Comparison of ENCODE assay signal across 22 cellular contexts in the genomic region with DNA sequence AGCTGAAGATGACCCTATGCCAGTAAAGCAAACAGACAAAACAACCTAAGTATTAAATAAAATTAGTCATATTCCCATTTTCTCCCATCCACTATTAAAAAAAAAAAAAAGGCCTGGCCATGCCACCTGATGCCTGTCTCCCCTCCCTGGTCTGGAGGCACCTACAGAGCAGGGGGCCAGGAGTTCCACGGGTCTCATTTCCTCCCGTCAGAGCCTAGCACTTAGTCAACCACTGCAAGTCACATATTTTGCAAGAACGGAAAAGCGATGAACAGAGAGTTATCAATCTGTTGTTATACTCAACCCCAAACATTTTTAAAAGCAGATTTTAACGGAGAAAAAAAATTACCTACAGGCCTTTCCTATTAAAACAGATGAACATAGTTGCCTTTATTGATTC. TPM values are rescaled to one million over a fixed set of nuclear protein-coding genes. Genes with fewer than 3 reads are reported as not detected.
A peak's percentile ranks its signal among the peaks of the same experiment; 100 is the strongest.
DNase-seq lines count a peak whose midpoint lies in the region; ATAC-seq, FAIRE-seq and TF ChIP-seq lines count a peak whose summit lies in the region.
"Had no signal": no experiment of that assay in that cellular context is flagged by ENCODE, and none has a peak within 500 bp of the region (broad histone marks: within the 10 kb centered on the region; RNA-seq: fewer than 3 reads in every experiment).

No MANE protein-coding gene starts in this region.

- H3K9me3 ChIP-seq in body of pancreas (no peaks in the 10 kb centered on the region), HepG2 (ENCODE audit: low read length) (no peaks in the 10 kb centered on the region), psoas muscle (no peaks in the 10 kb centered on the region)
- H3K9me3 ChIP-seq: HAP-1, SJCRH30, vagina had no signal

- CTCF ChIA-PET in Calu3 (lab: Charles Lee): interaction anchor here (0.6 to 1.8 kb wide), 6 partner anchors 15 to 490 kb away, joined by 3 to 5 read pairs (median 3); no protein-coding TSS in a partner anchor
- CTCF ChIA-PET in HepG2 (lab: Yijun Ruan, JAX; ENCODE audit: low intra/inter-chr PET ratio, low total read pairs): no interaction called here

- TF ChIP-seq CTCF in Calu3 (IDR thresholded peaks at IDR 0.05; ENCODE audit: unreplicated experiment): no peak
- TF ChIP-seq CTCF in body of pancreas (IDR thresholded peaks at IDR 0.05): no peak
- no peak for TF ChIP-seq CTCF in HepG2 (CRISPR knock-in tag; IDR thresholded peaks at IDR 0.05)
- no peak for TF ChIP-seq CTCF in psoas muscle (IDR thresholded peaks at IDR 0.05)

- no peak for FAIRE-seq in HepG2 (lab: Jason Lieb, UNC)
- FAIRE-seq: islet of Langerhans had no signal

- no peaks in the 10 kb centered on the region for H3K27me3 ChIP-seq in body of pancreas
- no peaks in the 10 kb centered on the region for H3K27me3 ChIP-seq in HepG2 (ENCODE audit: control insufficient read depth in 1 of 2, insufficient read depth in 2 of 2, low read length in 2 of 2)
- no peaks in the 10 kb centered on the region for H3K27me3 ChIP-seq in psoas muscle (ENCODE audit: insufficient read depth in 3 of 3, low read length in 2 of 3)
- H3K27me3 ChIP-seq: neural progenitor cell, SJCRH30, vagina had no signal

- BruUV-seq in Calu3 (replicated peaks; lab: Mats Ljungman, UMichigan): TSS peak; percentile 82
- BruUV-seq in HepG2 (replicated peaks; lab: Mats Ljungman, UMichigan): TSS peak; percentile 52

- TF ChIP-seq RAD21 in HepG2 (CRISPR knock-in tag; IDR thresholded peaks at IDR 0.05): no peak

- TF ChIP-seq POLR2A in body of pancreas (IDR thresholded peaks at IDR 0.05): no peak
- peak in 1 of 2 experiments; percentile 20; a peak in 3 of 4 replicates for TF ChIP-seq POLR2A in HepG2 (IDR thresholded peaks at IDR 0.05; ENCODE audit: insufficient read depth in 1 of 2, low read depth in 2 of 2, low read length in 2 of 2)

- H3K36me3 ChIP-seq in body of pancreas (replicated peaks in 1 of 2; ENCODE audit: insufficient read depth in 1 of 2, low read depth in 2 of 2): no peaks in the 10 kb centered on the region
- H3K36me3 ChIP-seq in HepG2 (replicated peaks in 1 of 2; ENCODE audit: control insufficient read depth in 1 of 2, insufficient read depth in 2 of 2, low read length in 2 of 2): peaks cover 3% of the 10 kb centered on the region in 2 experiments; a peak in 3 of 5 replicates
- H3K36me3 ChIP-seq in psoas muscle (ENCODE audit: insufficient read depth in 1 of 2, low read depth in 1 of 2): no peaks in the 10 kb centered on the region
- H3K36me3 ChIP-seq: HAP-1, neural progenitor cell, SJCRH30 had no signal

- TF ChIP-seq EP300 in HepG2 (IDR thresholded peaks at IDR 0.05; ENCODE audit: low read depth in 2 of 2, low read length in 2 of 2): no peak
- TF ChIP-seq EP300 in HepG2 (CRISPR knock-in tag; IDR thresholded peaks at IDR 0.05; ENCODE audit: borderline replicate concordance): no peak

- no peak overlapping the region for H2AFZ ChIP-seq in HepG2 (ENCODE audit: low read length)
- H2AFZ ChIP-seq: neural progenitor cell had no signal

- peaks cover 18% of the 10 kb centered on the region for H3K36me3 Mint-ChIP-seq in Calu3 (ENCODE audit: insufficient read depth, unreplicated experiment)
- H3K36me3 Mint-ChIP-seq: neural progenitor cell had no signal

- peak overlapping the region; percentile 84 for H3K9ac ChIP-seq in HepG2 (ENCODE audit: insufficient read depth, low read depth, low read length)
- H3K9ac ChIP-seq: neural progenitor cell had no signal

- H3K27ac ChIP-seq in body of pancreas (peak overlapping the region in 3 of 4 donors; percentile 80 to 87 (median 83)), HepG2 (ENCODE audit: extremely low read length, insufficient read depth, low read length) (peak overlapping the region; percentile 97), psoas muscle (peak overlapping the region; percentile 31)
- H3K27ac ChIP-seq: neural progenitor cell, SJCRH30, vagina had no signal

- peak overlapping the region; percentile 92 for H3K4me2 ChIP-seq in HepG2 (ENCODE audit: low read depth, low read length)
- H3K4me2 ChIP-seq: neural progenitor cell had no signal

- no peaks in the 10 kb centered on the region for H4K20me1 ChIP-seq in HepG2 (ENCODE audit: insufficient read depth, low read length)

- no peaks in the 10 kb centered on the region for H3K9me3 Mint-ChIP-seq in Calu3 (ENCODE audit: low read depth, unreplicated experiment)
- H3K9me3 Mint-ChIP-seq: activated B cell treated with CpG ODN at 0.5 μM for 24 hours; activated T-cell treated with anti-CD3 and anti-CD28 coated beads, Interleukin-2, amount 50 U/mL, for 72 hours; neural progenitor cell had no signal

- H3K79me2 ChIP-seq in HepG2 (ENCODE audit: insufficient read depth, low read length): peaks cover 80% of the 10 kb centered on the region

- 80 to 85% methylated on average over 5 of the region's 5 CpGs for WGBS in body of pancreas, 2 donors
- WGBS in HepG2 (ENCODE audit: low lambda C conversion rate): 1% methylated on average over 5 of the region's 5 CpGs
- 93 to 96% (median 95%) methylated on average over 5 of the region's 5 CpGs for WGBS in psoas muscle, 3 donors

- H3K4me3 ChIP-seq in body of pancreas: no peak overlapping the region
- peak overlapping the region in 1 of 3 experiments; percentile 44; a peak in 2 of 6 replicates for H3K4me3 ChIP-seq in HepG2 (replicated peaks in 1 of 3; ENCODE audit: insufficient read depth in 1 of 3, low read depth in 2 of 3, low read length in 3 of 3)
- H3K4me3 ChIP-seq in psoas muscle: no peak overlapping the region
- H3K4me3 ChIP-seq: HAP-1, lung, neural progenitor cell, SJCRH30, vagina had no signal

- no peak for DNase-seq in Calu3
- no peak for DNase-seq in body of pancreas
- DNase-seq in HepG2 (ENCODE audit: low spot score): no peak
- no peak for DNase-seq in psoas muscle
- DNase-seq in RKO (ENCODE audit: low spot score): no peak
- no peak for DNase-seq in KBM-7
- DNase-seq: activated B cell treated with CpG ODN at 0.5 μM for 24 hours; activated CD4-positive, alpha-beta T cell treated with anti-CD3 and anti-CD28 coated beads, Interleukin-2, amount 50 U/mL, for 1 hour; activated naive CD4-positive, alpha-beta T cell; activated T-cell treated with anti-CD3 and anti-CD28 coated beads, Interleukin-2, amount 50 U/mL, for 72 hours; DMS 273 treated with DMSO at 0.1 percent for 48 hours; NCI-H1105 treated with DMSO at 0.1 percent for 48 hours; NCI-H1930; SJCRH30; stimulated activated naive CD8-positive, alpha-beta T cell treated with anti-CD3 and anti-CD28 coated beads, Interleukin-15, Interleukin-2, amounts not matched to agents 100 U/mL and 50 U/mL, for 24 hours had no signal

- in situ Hi-C loops in HepG2 (cut with HindIII; ENCODE audit: extremely low pct_ligation_motif_present, low pct_unique_long_range_greater_than_20kb) (no loop called here), KBM-7 (cut with MboI; ENCODE audit: low pct_unique_long_range_greater_than_20kb, low sequenced_read_pairs) (no loop called here)

- peaks cover 54% of the 10 kb centered on the region for H3K4me1 Mint-ChIP-seq in Calu3 (ENCODE audit: low read depth, unreplicated experiment)
- H3K4me1 Mint-ChIP-seq: activated B cell treated with CpG ODN at 0.5 μM for 24 hours had no signal

- H3K4me1 ChIP-seq in body of pancreas: peaks cover 55% of the 10 kb centered on the region
- H3K4me1 ChIP-seq in HepG2 (ENCODE audit: insufficient read depth, low read length): peaks cover 99% of the 10 kb centered on the region
- H3K4me1 ChIP-seq in psoas muscle: peaks cover 41% of the 10 kb centered on the region
- H3K4me1 ChIP-seq: HAP-1 had no signal

- ATAC-seq in body of pancreas: no peak
- no peak for ATAC-seq in HepG2
- no peak for ATAC-seq in psoas muscle
- ATAC-seq in GM19397 (IDR thresholded peaks at IDR 0.05; ENCODE audit: unreplicated experiment): no peak
- no peak for ATAC-seq in HG03460 (IDR thresholded peaks at IDR 0.05; ENCODE audit: unreplicated experiment)
- ATAC-seq: stimulated activated naive CD8-positive, alpha-beta T cell treated with anti-CD3 and anti-CD28 coated beads, Interleukin-15, Interleukin-2, amounts not matched to agents 100 U/mL and 50 U/mL, for 24 hours had no signal

- peak overlapping the region; percentile 87 for H3K27ac Mint-ChIP-seq in Calu3 (ENCODE audit: unreplicated experiment)
- H3K27ac Mint-ChIP-seq: activated B cell treated with CpG ODN at 0.5 μM for 24 hours; activated T-cell treated with anti-CD3 and anti-CD28 coated beads, Interleukin-2, amount 50 U/mL, for 72 hours; neural progenitor cell had no signal

- peak overlapping the region; percentile 60 for H3K4me3 Mint-ChIP-seq in Calu3 (ENCODE audit: low read depth, unreplicated experiment)
- H3K4me3 Mint-ChIP-seq: activated B cell treated with CpG ODN at 0.5 μM for 24 hours; activated T-cell treated with anti-CD3 and anti-CD28 coated beads, Interleukin-2, amount 50 U/mL, for 72 hours; neural progenitor cell had no signal

- intact Hi-C loops in Calu3 (cut with micrococcal nuclease; ENCODE audit: unreplicated experiment) (loop anchor here (1.0 to 10.0 kb wide), 4 partner anchors 57 to 304 kb away; no protein-coding TSS in a partner anchor), body of pancreas (cut with DNase I) (loop anchor here (10.0 kb wide), 1 partner anchor 58 kb away; the partner anchor contains the start of gene TGFBR3), HepG2 (cut with micrococcal nuclease; ENCODE audit: unreplicated experiment) (loop anchor here (2.0 to 5.0 kb wide), 2 partner anchors 58 to 324 kb away; partner anchors contain the start of gene CDC7), psoas muscle (cut with DNase I) (no loop called here)

- POLR2A ChIA-PET in HepG2 (lab: Yijun Ruan, JAX): interaction anchor here (0.9 to 2.8 kb wide), 7 partner anchors 8 to 35 kb away, joined by 3 to 17 read pairs (median 3); no protein-coding TSS in a partner anchor

- no peaks in the 10 kb centered on the region for H3K27me3 Mint-ChIP-seq in Calu3 (ENCODE audit: unreplicated experiment)
- H3K27me3 Mint-ChIP-seq: activated B cell treated with CpG ODN at 0.5 μM for 24 hours had no signal

RNA-seq across cellular contexts. Expression of gene TGFBR3, which starts 59.3 kb away (rescaled TPM):
- total RNA-seq in Calu3 (2022) (7.7 and 10.8 TPM in 2 replicates), body of pancreas (10 to 100 TPM; 52.4 to 63.6 TPM), HepG2 (2016; rRNA removed; fragmentation: Illumina TruSeq; extraction: Trizol) (44.8 and 76.5 TPM in 2 replicates), psoas muscle (10 to 100 TPM in 3 of 4 donors, 1 to 10 TPM in 1; 5.8 to 24.5 (median 18.9) TPM)
- 8.1 TPM in 2 replicates for total RNA-seq in HepG2 (2016; cell fraction: cytosol; rRNA removed; fragmentation: Illumina TruSeq; extraction: Trizol; ENCODE audit: low read depth)
- 37.2 and 78.5 TPM in 2 replicates for total RNA-seq in HepG2 (2016; cell fraction: insoluble cytoplasmic fraction; rRNA removed; fragmentation: Illumina TruSeq; extraction: Trizol)
- 23.2 and 23.6 TPM in 2 replicates for total RNA-seq in HepG2 (2016; cell fraction: membrane; rRNA removed; fragmentation: Illumina TruSeq; extraction: Trizol)
- total RNA-seq in HepG2 (2016; cell fraction: nucleus; rRNA removed; fragmentation: Illumina TruSeq; extraction: Trizol): 92.0 and 99.3 TPM in 2 replicates
- polyA plus RNA-seq in HepG2 (2011; rRNA removed) (146 and 195 TPM in 2 replicates), psoas muscle (1 to 10 TPM; 5.1 to 8.9 (median 6.8) TPM)
- polyA plus RNA-seq in HepG2 (2011; cell fraction: cytosol; rRNA removed): 160 and 165 TPM in 2 replicates
- 88.3 and 110 TPM in 2 replicates for polyA plus RNA-seq in HepG2 (2011; cell fraction: nucleus; rRNA removed)
- 94.7 and 114 TPM in 2 replicates for polyA plus RNA-seq in HepG2 (2012)
- polyA plus RNA-seq in HepG2 (2016; cell fraction: cytosol; fragmentation: Illumina TruSeq; extraction: Trizol; ENCODE audit: low read depth): 1.5 and 1.6 TPM in 2 replicates
- polyA plus RNA-seq in HepG2 (2016; cell fraction: insoluble cytoplasmic fraction; fragmentation: Illumina TruSeq; extraction: Trizol; ENCODE audit: low read depth): 26.7 and 28.7 TPM in 2 replicates
- polyA plus RNA-seq in HepG2 (2016; cell fraction: membrane; fragmentation: Illumina TruSeq; extraction: Trizol; ENCODE audit: low read depth): 5.7 and 6.6 TPM in 2 replicates
- polyA plus RNA-seq in HepG2 (2016; cell fraction: nucleus; fragmentation: Illumina TruSeq; extraction: Trizol; ENCODE audit: insufficient read depth, low read depth): 66.6 and 67.2 TPM in 2 replicates
- polyA minus RNA-seq in HepG2 (2011; rRNA and poly(A)+ RNA removed; ENCODE audit: low replicate concordance): 82.3 and 729 TPM in 2 replicates
- 295 and 307 TPM in 2 replicates for polyA minus RNA-seq in HepG2 (2011; cell fraction: cytosol; rRNA and poly(A)+ RNA removed)
- 324 and 354 TPM in 2 replicates for polyA minus RNA-seq in HepG2 (2011; cell fraction: nucleus; rRNA and poly(A)+ RNA removed)

Comparison
In these comparisons a context has a peak if more than half of its experiments do, and no peak if none do; other contexts are left out.
1. H3K27ac ChIP-seq: peak in every context shown above with its lines; median percentile 97 in HepG2; 83 in body of pancreas; 31 in psoas muscle.
2. intact Hi-C loops: an anchor here in Calu3 (1.0 to 10.0 kb wide), body of pancreas (10.0 kb wide) and HepG2 (2.0 to 5.0 kb wide); none called in psoas muscle.